Comparison of ENCODE assay signal across 15 cellular contexts in the genomic region with DNA sequence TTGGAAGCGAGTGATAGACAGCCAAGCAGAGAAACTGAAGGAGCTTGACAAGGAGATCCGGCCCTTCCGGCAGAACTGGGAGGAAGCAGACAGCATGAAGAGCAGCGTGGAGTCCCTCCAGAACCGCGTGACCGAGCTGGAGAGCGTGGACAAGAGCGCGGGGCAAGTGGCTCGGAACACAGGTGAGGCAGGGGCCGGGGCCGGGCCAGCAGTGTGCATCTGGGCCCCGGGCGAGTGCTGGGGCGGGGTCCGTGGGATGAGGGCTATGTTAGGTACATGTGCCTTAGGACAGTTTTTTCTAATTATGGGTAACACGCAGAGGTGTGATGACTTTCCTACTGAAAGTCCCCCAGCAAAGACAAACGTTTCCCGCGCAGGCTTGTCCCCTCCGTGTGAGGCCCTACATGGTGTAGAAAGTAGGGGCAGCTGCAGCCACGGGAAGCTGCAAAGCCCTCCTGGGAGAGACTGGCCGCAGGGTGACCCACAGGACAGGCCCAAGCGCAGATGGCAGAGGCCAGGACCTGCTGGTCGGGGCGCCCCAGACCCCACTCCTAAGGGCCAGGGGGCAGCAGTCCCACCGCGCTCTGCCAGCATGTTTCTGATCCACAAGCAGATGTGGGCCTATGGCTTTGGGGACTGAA. TPM values are rescaled to one million over a fixed set of nuclear protein-coding genes. Genes with fewer than 3 reads are reported as not detected.
DNase-seq lines count a peak whose midpoint lies in the region; ATAC-seq and TF ChIP-seq lines count a peak whose summit lies in the region.
"Had no signal": no experiment of that assay in that cellular context is flagged by ENCODE, and none has a peak within 500 bp of the region (broad histone marks: within the 10 kb centered on the region; RNA-seq: fewer than 3 reads in every experiment).

No MANE protein-coding gene starts in this region.

- no peak overlapping the region for H3K4me3 ChIP-seq in naive thymus-derived CD4-positive, alpha-beta T cell (ENCODE audit: low read length)
- H3K4me3 ChIP-seq in esophagus muscularis mucosa: no peak overlapping the region
- H3K4me3 ChIP-seq: suprapubic skin had no signal

- H3K36me3 Mint-ChIP-seq in stimulated activated naive CD8-positive, alpha-beta T cell treated with anti-CD3 and anti-CD28 coated beads, Interleukin-15, Interleukin-2, amounts not matched to agents 100 ng/mL and 50 ng/mL, for 24 hours (ENCODE audit: low read depth): peaks cover 62% of the 10 kb centered on the region
- H3K36me3 Mint-ChIP-seq in activated T-helper 2 cell treated with anti-CD3 and anti-CD28 coated beads, Interferon-gamma antibody, Interleukin-2, Interleukin-4, amounts not matched to agents 10 μg/mL and 5 μg/mL and 100 μg/mL, durations not matched to agents 14 hours and 24 hours and 36 hours (ENCODE audit: low read depth): peaks cover 58% of the 10 kb centered on the region
- peaks cover 0 to 39% (median 16%) of the 10 kb centered on the region in 5 donors for H3K36me3 Mint-ChIP-seq in naive thymus-derived CD4-positive, alpha-beta T cell

- WGBS in esophagus muscularis mucosa: 91% methylated on average over 22 of the region's 29 CpGs

- no peak for TF ChIP-seq EP300 in esophagus muscularis mucosa (IDR thresholded peaks at IDR 0.05)

- no peaks in the 10 kb centered on the region for H3K27me3 Mint-ChIP-seq in stimulated activated naive CD8-positive, alpha-beta T cell treated with anti-CD3 and anti-CD28 coated beads, Interleukin-15, Interleukin-2, amounts not matched to agents 100 ng/mL and 50 ng/mL, for 24 hours
- no peaks in the 10 kb centered on the region for H3K27me3 Mint-ChIP-seq in activated T-helper 2 cell treated with anti-CD3 and anti-CD28 coated beads, Interferon-gamma antibody, Interleukin-2, Interleukin-4, amounts not matched to agents 10 μg/mL and 5 μg/mL and 100 μg/mL, durations not matched to agents 14 hours and 24 hours and 36 hours (ENCODE audit: low read depth)
- no peaks in the 10 kb centered on the region for H3K27me3 Mint-ChIP-seq in naive thymus-derived CD4-positive, alpha-beta T cell

- no peaks in the 10 kb centered on the region for H3K9me3 Mint-ChIP-seq in stimulated activated naive CD8-positive, alpha-beta T cell treated with anti-CD3 and anti-CD28 coated beads, Interleukin-15, Interleukin-2, amounts not matched to agents 100 ng/mL and 50 ng/mL, for 24 hours
- no peaks in the 10 kb centered on the region for H3K9me3 Mint-ChIP-seq in activated T-helper 2 cell treated with anti-CD3 and anti-CD28 coated beads, Interferon-gamma antibody, Interleukin-2, Interleukin-4, amounts not matched to agents 10 μg/mL and 5 μg/mL and 100 μg/mL, durations not matched to agents 14 hours and 24 hours and 36 hours
- H3K9me3 Mint-ChIP-seq in naive thymus-derived CD4-positive, alpha-beta T cell: no peaks in the 10 kb centered on the region

- intact Hi-C loops in activated T-helper 2 cell treated with anti-CD3 and anti-CD28 coated beads, Interferon-gamma antibody, Interleukin-2, Interleukin-4, amounts not matched to agents 10 μg/mL and 5 μg/mL and 100 μg/mL, durations not matched to agents 14 hours and 24 hours and 36 hours (cut with micrococcal nuclease): no loop called here
- intact Hi-C loops in naive thymus-derived CD4-positive, alpha-beta T cell (cut with micrococcal nuclease): no loop called here
- intact Hi-C loops in esophagus muscularis mucosa (cut with DNase I): no loop called here

- CTCF ChIA-PET in naive thymus-derived CD4-positive, alpha-beta T cell (lab: Charles Lee): no interaction called here

- H3K27me3 ChIP-seq in naive thymus-derived CD4-positive, alpha-beta T cell (ENCODE audit: control insufficient read depth in 2 of 2, insufficient read depth in 2 of 2, low read length in 2 of 2): no peaks in the 10 kb centered on the region
- no peaks in the 10 kb centered on the region for H3K27me3 ChIP-seq in esophagus muscularis mucosa
- H3K27me3 ChIP-seq: suprapubic skin had no signal

- no peaks in the 10 kb centered on the region for H3K9me3 ChIP-seq in naive thymus-derived CD4-positive, alpha-beta T cell (ENCODE audit: control insufficient read depth in 2 of 3, low read length in 3 of 3)
- H3K9me3 ChIP-seq in esophagus muscularis mucosa: no peaks in the 10 kb centered on the region
- H3K9me3 ChIP-seq: suprapubic skin had no signal

- peaks cover 5 to 15% of the 10 kb centered on the region in 2 donors for H3K4me1 ChIP-seq in naive thymus-derived CD4-positive, alpha-beta T cell (ENCODE audit: control insufficient read depth in 2 of 2, insufficient read depth in 2 of 2, low read length in 2 of 2)
- no peaks in the 10 kb centered on the region for H3K4me1 ChIP-seq in esophagus muscularis mucosa
- H3K4me1 ChIP-seq: parathyroid adenoma, suprapubic skin had no signal

- no peak for DNase-seq in stimulated activated naive CD8-positive, alpha-beta T cell treated with anti-CD3 and anti-CD28 coated beads, Interleukin-15, Interleukin-2, amounts not matched to agents 100 U/mL and 50 U/mL, for 24 hours
- no peak for DNase-seq in activated T-helper 2 cell treated with anti-CD3 and anti-CD28 coated beads, Interferon-gamma antibody, Interleukin-2, Interleukin-4, amounts not matched to agents 10 μg/mL and 5 μg/mL and 100 μg/mL, durations not matched to agents 14 hours and 24 hours and 36 hours (ENCODE audit: low spot score)
- DNase-seq in naive thymus-derived CD4-positive, alpha-beta T cell: no peak
- DNase-seq in middle frontal gyrus (ENCODE audit: extremely low spot score, low spot score) (no peak), NCI-H1417 (lab: John Stamatoyannopoulos, UW) (no peak), esophagus muscularis mucosa (ENCODE audit: extremely low spot score) (no peak)
- DNase-seq: caudate nucleus; left ventricle myocardium superior; NCI-H2029 treated with DMSO at 0.1 percent for 48 hours; NCI-H446 treated with DMSO at 0.1 percent for 48 hours; NK-92 treated with Interleukin-12 subunit alpha and Interleukin-12 subunit beta, amount 100 ng/mL, for 24 hours had no signal

- peak overlapping the region; percentile 59 for H3K27ac ChIP-seq in naive thymus-derived CD4-positive, alpha-beta T cell (ENCODE audit: low read depth, low read length)
- no peak overlapping the region for H3K27ac ChIP-seq in esophagus muscularis mucosa (replicated peaks in 1 of 4)
- H3K27ac ChIP-seq: HL-60, parathyroid adenoma, suprapubic skin had no signal

- TF ChIP-seq CTCF in esophagus muscularis mucosa (IDR thresholded peaks at IDR 0.05): no peak

- peak overlapping the region; percentile 74 for H3K27ac Mint-ChIP-seq in stimulated activated naive CD8-positive, alpha-beta T cell treated with anti-CD3 and anti-CD28 coated beads, Interleukin-15, Interleukin-2, amounts not matched to agents 100 ng/mL and 50 ng/mL, for 24 hours
- peak overlapping the region; percentile 35 for H3K27ac Mint-ChIP-seq in activated T-helper 2 cell treated with anti-CD3 and anti-CD28 coated beads, Interferon-gamma antibody, Interleukin-2, Interleukin-4, amounts not matched to agents 10 μg/mL and 5 μg/mL and 100 μg/mL, durations not matched to agents 14 hours and 24 hours and 36 hours
- peak overlapping the region in 8 of 9 donors; percentile 23 to 92 (median 75) for H3K27ac Mint-ChIP-seq in naive thymus-derived CD4-positive, alpha-beta T cell

- POLR2A ChIA-PET in naive thymus-derived CD4-positive, alpha-beta T cell (lab: Charles Lee): interaction anchor here (0.7 kb wide), 1 partner anchor 22 kb away, joined by 4 read pairs; no protein-coding TSS in a partner anchor

- peaks cover 0 to 61% (median 9%) of the 10 kb centered on the region in 3 experiments for H3K36me3 ChIP-seq in naive thymus-derived CD4-positive, alpha-beta T cell (ENCODE audit: control insufficient read depth in 2 of 3, insufficient read depth in 3 of 3, low read length in 3 of 3)
- H3K36me3 ChIP-seq in esophagus muscularis mucosa: peaks cover 12 to 63% (median 29%) of the 10 kb centered on the region in 4 donors

- no peak for TF ChIP-seq POLR2A in esophagus muscularis mucosa (IDR thresholded peaks at IDR 0.05; ENCODE audit: low read depth)

- no peak overlapping the region for H3K4me3 Mint-ChIP-seq in stimulated activated naive CD8-positive, alpha-beta T cell treated with anti-CD3 and anti-CD28 coated beads, Interleukin-15, Interleukin-2, amounts not matched to agents 100 ng/mL and 50 ng/mL, for 24 hours
- H3K4me3 Mint-ChIP-seq in activated T-helper 2 cell treated with anti-CD3 and anti-CD28 coated beads, Interferon-gamma antibody, Interleukin-2, Interleukin-4, amounts not matched to agents 10 μg/mL and 5 μg/mL and 100 μg/mL, durations not matched to agents 14 hours and 24 hours and 36 hours (ENCODE audit: low read depth): no peak overlapping the region
- no peak overlapping the region for H3K4me3 Mint-ChIP-seq in naive thymus-derived CD4-positive, alpha-beta T cell

- peaks cover 39% of the 10 kb centered on the region for H3K4me1 Mint-ChIP-seq in stimulated activated naive CD8-positive, alpha-beta T cell treated with anti-CD3 and anti-CD28 coated beads, Interleukin-15, Interleukin-2, amounts not matched to agents 100 ng/mL and 50 ng/mL, for 24 hours (ENCODE audit: low read depth)
- peaks cover 6% of the 10 kb centered on the region for H3K4me1 Mint-ChIP-seq in activated T-helper 2 cell treated with anti-CD3 and anti-CD28 coated beads, Interferon-gamma antibody, Interleukin-2, Interleukin-4, amounts not matched to agents 10 μg/mL and 5 μg/mL and 100 μg/mL, durations not matched to agents 14 hours and 24 hours and 36 hours (ENCODE audit: low read depth)
- H3K4me1 Mint-ChIP-seq in naive thymus-derived CD4-positive, alpha-beta T cell: peaks cover 5 to 25% (median 19%) of the 10 kb centered on the region in 7 donors

- ATAC-seq in stimulated activated naive CD8-positive, alpha-beta T cell treated with anti-CD3 and anti-CD28 coated beads, Interleukin-15, Interleukin-2, amounts not matched to agents 100 U/mL and 50 U/mL, for 24 hours: no peak
- no peak for ATAC-seq in naive thymus-derived CD4-positive, alpha-beta T cell
- ATAC-seq: left ventricle myocardium superior had no signal

RNA-seq across cellular contexts. Expression of gene AMN, which starts 19.1 kb away (rescaled TPM):
- 0.44 and 0.55 TPM in 2 replicates for total RNA-seq in activated T-helper 2 cell treated with anti-CD3 and anti-CD28 coated beads, Interferon-gamma antibody, Interleukin-2, Interleukin-4, amounts not matched to agents 10 μg/mL and 5 μg/mL and 100 μg/mL, durations not matched to agents 14 hours and 24 hours and 36 hours
- total RNA-seq in naive thymus-derived CD4-positive, alpha-beta T cell: 10 to 100 TPM in 2 of 5 experiments, 1 to 10 TPM in 2, under 1 TPM in 1; 0.53 to 11.0 (median 4.0) TPM
- polyA plus RNA-seq in naive thymus-derived CD4-positive, alpha-beta T cell: 1 to 10 TPM; 3.0 to 3.8 TPM
- total RNA-seq in esophagus muscularis mucosa: under 1 TPM in 2 of 4 donors, not detected in 2; 0.11 to 0.32 TPM
- total RNA-seq: left ventricle myocardium superior had no signal
